8 cellular contexts compared by ENCODE assay signal in the genomic region with DNA sequence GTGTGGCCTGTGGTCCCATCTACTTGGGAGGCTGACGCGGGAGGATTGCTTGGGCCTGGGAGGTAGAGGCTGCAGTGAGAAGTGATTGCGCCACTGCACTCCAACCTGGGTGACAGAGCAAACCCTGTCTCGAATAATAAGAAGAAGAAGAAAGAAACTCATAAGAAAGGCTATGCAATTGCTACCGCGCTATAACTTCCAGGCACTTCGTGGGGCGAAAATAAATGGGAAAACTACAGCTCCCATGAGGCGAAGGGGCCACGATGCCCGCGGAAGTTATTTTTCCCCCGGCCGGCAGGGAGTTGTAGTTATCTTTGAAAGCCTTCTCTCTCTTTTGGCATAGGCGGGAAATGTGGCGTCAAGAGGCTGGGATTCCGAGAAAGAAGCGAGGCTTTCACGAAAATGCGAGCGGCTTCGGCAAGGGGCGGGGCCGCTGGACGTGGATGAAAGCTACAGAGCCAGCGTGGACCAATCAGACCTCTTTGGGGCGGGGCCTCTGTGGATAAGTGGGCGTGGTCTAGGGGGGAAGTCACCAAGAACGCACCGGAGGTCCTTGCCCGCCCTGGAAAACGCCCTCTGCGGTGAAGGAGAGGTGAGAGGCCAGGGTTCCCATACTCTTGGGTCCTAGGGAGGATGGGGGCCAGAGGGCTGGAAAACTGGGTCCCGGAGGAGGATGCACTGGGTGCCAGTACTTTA. TPM values are rescaled to one million over a fixed set of nuclear protein-coding genes. Genes with fewer than 3 reads are reported as not detected.
DNase-seq lines count a peak whose midpoint lies in the region; ATAC-seq and TF ChIP-seq lines count a peak whose summit lies in the region.

Gene NUCB1, plus strand, starts transcription at position 532 of the 696 bp plus-strand sequence. CDS start 485 bp downstream, outside the sequence.

- peaks cover 4% of the 10 kb centered on the region; the same call in 1 of the 2 replicates for H4K20me1 ChIP-seq in DND-41 (ENCODE audit: insufficient read depth, low read length)

- peaks cover 30% of the 10 kb centered on the region for H3K4me1 ChIP-seq in DND-41 (ENCODE audit: insufficient read depth, low read length)

- DNase-seq in DND-41: peak; percentile 100
- DNase-seq in GOT3 (lab: John Stamatoyannopoulos, UW): peak; percentile 92
- DNase-seq in M059J (ENCODE audit: low read depth): peak; percentile 99
- peak; percentile 98 to 99 for DNase-seq in SHP77 (lab: John Stamatoyannopoulos, UW)
- peak; percentile 98 for DNase-seq in activated effector memory CD4-positive, alpha-beta T cell treated with Interleukin-2 at 50 U/mL for 16 hours
- peak; percentile 99 for DNase-seq in fibroblast of pulmonary artery (ENCODE audit: low read depth)
- DNase-seq in natural killer cell treated with Interleukin-12 subunit alpha and Interleukin-12 subunit beta and Interleukin-15 and Interleukin-18, amount 100 ng/mL, for 72 hours (ENCODE audit: low spot score): peak; percentile 99
- DNase-seq in stimulated activated naive CD8-positive, alpha-beta T cell treated with anti-CD3 and anti-CD28 coated beads, Interleukin-15, Interleukin-2, amounts not matched to agents 100 U/mL and 50 U/mL, for 24 hours: peak; percentile 99

- H3K9ac ChIP-seq in DND-41 (ENCODE audit: low read depth, low read length): peak within 1 kb of the TSS; percentile 84

- peak; percentile 93 for ATAC-seq in DND-41 (ENCODE audit: insufficient read depth, low read depth)
- ATAC-seq in natural killer cell treated with Interleukin-12 subunit alpha and Interleukin-12 subunit beta and Interleukin-15 and Interleukin-18, amount 100 ng/mL, for 72 hours: peak; percentile 98
- peak; percentile 94 for ATAC-seq in stimulated activated naive CD8-positive, alpha-beta T cell treated with anti-CD3 and anti-CD28 coated beads, Interleukin-15, Interleukin-2, amounts not matched to agents 100 U/mL and 50 U/mL, for 24 hours

- TF ChIP-seq CTCF in DND-41 (IDR thresholded peaks at IDR 0.05; ENCODE audit: borderline replicate concordance, extremely low read depth, low read length, poor library complexity, severe bottlenecking) (peak; percentile 26), fibroblast of pulmonary artery (IDR thresholded peaks at IDR 0.05; ENCODE audit: low read length, missing control alignments) (peak; percentile 29)

- peaks cover 30 to 42% of the 10 kb centered on the region in 2 donors for H3K4me1 Mint-ChIP-seq in natural killer cell treated with Interleukin-12 subunit alpha and Interleukin-12 subunit beta and Interleukin-15 and Interleukin-18, amount 100 ng/mL, for 72 hours (ENCODE audit: low read depth in 2 of 2)

- H3K9me3 ChIP-seq in DND-41 (ENCODE audit: insufficient read depth, low read length, severe bottlenecking): no peaks in the 10 kb centered on the region

- H3K4me3 ChIP-seq in DND-41 (ENCODE audit: low read depth in 1 of 2, low read length in 2 of 2) (peak within 1 kb of the TSS; percentile 85 to 90), fibroblast of pulmonary artery (replicated peaks; ENCODE audit: low read depth, low read length) (peak within 1 kb of the TSS; percentile 99)

- H3K27ac Mint-ChIP-seq in natural killer cell treated with Interleukin-12 subunit alpha and Interleukin-12 subunit beta and Interleukin-15 and Interleukin-18, amount 100 ng/mL, for 72 hours: peak within 1 kb of the TSS; percentile 91 to 99

- peaks cover 40% of the 10 kb centered on the region for H3K79me2 ChIP-seq in DND-41 (ENCODE audit: insufficient read depth, low read length)

- H3K36me3 ChIP-seq in DND-41 (ENCODE audit: insufficient read depth, low read length): peaks cover 25% of the 10 kb centered on the region

- peak within 1 kb of the TSS; percentile 98 for H3K4me3 Mint-ChIP-seq in natural killer cell treated with Interleukin-12 subunit alpha and Interleukin-12 subunit beta and Interleukin-15 and Interleukin-18, amount 100 ng/mL, for 72 hours

- H3K9me3 Mint-ChIP-seq in natural killer cell treated with Interleukin-12 subunit alpha and Interleukin-12 subunit beta and Interleukin-15 and Interleukin-18, amount 100 ng/mL, for 72 hours: no peaks in the 10 kb centered on the region

- no peaks in the 10 kb centered on the region for H3K36me3 Mint-ChIP-seq in natural killer cell treated with Interleukin-12 subunit alpha and Interleukin-12 subunit beta and Interleukin-15 and Interleukin-18, amount 100 ng/mL, for 72 hours

- H3K27me3 Mint-ChIP-seq in natural killer cell treated with Interleukin-12 subunit alpha and Interleukin-12 subunit beta and Interleukin-15 and Interleukin-18, amount 100 ng/mL, for 72 hours: peaks cover 2 to 8% of the 10 kb centered on the region in 2 donors

- H3K4me2 ChIP-seq in DND-41 (ENCODE audit: insufficient read depth, low read length): peak within 1 kb of the TSS; percentile 93

- peak within 1 kb of the TSS; percentile 87 for H3K27ac ChIP-seq in DND-41 (ENCODE audit: low read length)

- peak within 1 kb of the TSS; percentile 79 for H2AFZ ChIP-seq in DND-41 (ENCODE audit: low read depth, low read length)

- no peaks in the 10 kb centered on the region for H3K27me3 ChIP-seq in DND-41 (ENCODE audit: insufficient read depth, low read length, poor library complexity)

RNA-seq across cellular contexts. Expression of gene NUCB1, which starts in this region (rescaled TPM):
- 236 and 301 TPM in 2 replicates for total RNA-seq in M059J (2014; rRNA removed; shearing (Covaris generic))
- 100 to 1,000 TPM; 213 to 270 TPM for total RNA-seq in natural killer cell treated with Interleukin-12 subunit alpha and Interleukin-12 subunit beta and Interleukin-15 and Interleukin-18, amount 100 ng/mL, for 72 hours

Comparison
In these comparisons a context has a peak if more than half of its experiments do, and no peak if none do; other contexts are left out.
1. Peak in every context shown above with its lines: DNase-seq, ATAC-seq, H3K4me3 ChIP-seq and H3K27ac ChIP-seq.